1 cellular context compared by ENCODE assay signal in the genomic region with DNA sequence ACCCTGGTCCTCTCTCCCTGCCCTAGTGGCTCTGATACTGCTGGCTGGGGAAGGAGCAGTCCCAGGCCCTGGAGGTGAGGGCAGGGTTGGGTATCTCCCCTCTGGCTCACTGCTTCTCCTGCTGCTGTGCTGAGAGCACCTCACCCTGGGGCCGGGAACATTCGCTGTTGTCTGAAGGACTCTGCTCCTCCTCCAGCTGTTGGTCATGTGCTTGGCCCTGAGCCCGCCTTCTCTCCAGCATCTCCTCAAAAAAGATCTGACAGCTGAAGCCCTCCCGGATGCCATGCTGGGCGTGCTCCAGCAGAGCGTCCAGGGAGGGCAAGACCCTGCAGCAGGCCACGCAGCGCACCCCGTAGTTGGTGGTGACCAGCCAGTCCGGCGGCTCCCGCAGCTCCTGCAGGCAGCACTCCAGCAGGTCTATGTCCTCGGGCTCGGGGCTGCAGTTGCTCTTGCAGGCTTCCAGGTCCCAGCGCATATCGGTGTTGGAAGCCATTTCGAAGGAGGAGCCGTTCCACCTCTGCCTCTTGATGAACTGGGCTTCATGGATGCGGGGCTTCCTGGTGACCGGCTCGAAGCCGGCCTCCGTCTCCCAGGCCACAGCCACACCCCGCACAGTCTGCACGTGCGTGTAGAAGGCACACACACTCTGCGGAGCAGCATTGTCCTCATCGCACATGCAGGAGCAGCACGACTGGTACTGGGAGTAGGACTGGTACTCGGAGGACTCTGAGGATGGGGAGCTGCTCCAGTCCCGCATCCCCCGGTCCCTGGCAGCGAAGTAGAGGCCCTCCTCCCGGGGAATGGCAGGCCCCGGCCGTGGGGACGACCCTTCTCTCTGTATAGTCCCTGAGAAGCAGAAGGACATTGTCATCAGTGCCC.
TF ChIP-seq lines count a peak whose summit lies in the region.

No MANE protein-coding gene starts in this region.

TF ChIP-seq in H1, 55 proteins besides CTCF, POLR2A, EP300 and RAD21:
- TF ChIP-seq POU5F1 (IDR thresholded peaks at IDR 0.05; ENCODE audit: low read depth, low read length) (no peak), CEBPB (IDR thresholded peaks at IDR 0.05; ENCODE audit: low read depth, low read length) (no peak), SRF (IDR thresholded peaks at IDR 0.05; ENCODE audit: low read depth, low read length) (no peak), RBBP5 (IDR thresholded peaks at IDR 0.05; ENCODE audit: borderline replicate concordance, low read depth, low read length) (no peak)
